ENCODE assay signal across 17 cellular contexts in genomic region chr6:117326396-117326795, GRCh38.
DNase-seq lines count a peak whose midpoint lies in the region.
"Had no signal": no experiment of that assay in that cellular context is flagged by ENCODE, and none has a peak within 500 bp of the region (broad histone marks: within the 10 kb centered on the region; RNA-seq: fewer than 3 reads in every experiment).

No MANE protein-coding gene starts in this region.

- H3K4me1 ChIP-seq in GM23248 (ENCODE audit: insufficient read depth): no peaks in the 10 kb centered on the region
- H3K4me1 ChIP-seq: BLaER1, Caco-2 had no signal

- in situ Hi-C loops in GM23248 (cut with MboI): no loop called here

- no peak overlapping the region for H3K4me3 ChIP-seq in GM23248
- H3K4me3 ChIP-seq: BLaER1, GM23338 had no signal

- H3K27ac Mint-ChIP-seq in activated T-helper 1 cell treated with anti-CD3 and anti-CD28 coated beads, Interleukin-12 subunit alpha, Interleukin-12 subunit beta, Interleukin-2, Interleukin-4 antibody, amounts not matched to agents 30 ng/mL and 10 ng/mL and 1 ng/mL, durations not matched to agents 14 hours and 24 hours and 36 hours: no peak overlapping the region
- H3K27ac Mint-ChIP-seq: CD8-positive, alpha-beta memory T cell; GM23338 had no signal

- H3K4me2 ChIP-seq in GM23248 (ENCODE audit: unreplicated experiment): no peak overlapping the region
- H3K4me2 ChIP-seq: BLaER1, GM23338 had no signal

- no peaks in the 10 kb centered on the region for H4K20me1 ChIP-seq in GM23248 (ENCODE audit: insufficient read depth)
- H4K20me1 ChIP-seq: BLaER1 had no signal

- no peaks in the 10 kb centered on the region for H3K9me3 ChIP-seq in GM23248 (ENCODE audit: low read depth)
- H3K9me3 ChIP-seq: BLaER1, Caco-2 had no signal

- WGBS in GM23248 (ENCODE audit: low coverage in 1 of 2, low lambda C conversion rate in 2 of 2, missing lambda C conversion rate in 2 of 2), 2 experiments: 6 to 13% methylated on average over 1 of the region's 1 CpG

- H3K27me3 ChIP-seq in GM23248 (replicated peaks; ENCODE audit: insufficient read depth): no peaks in the 10 kb centered on the region
- H3K27me3 ChIP-seq: BLaER1 had no signal

- intact Hi-C loops in activated T-helper 1 cell treated with anti-CD3 and anti-CD28 coated beads, Interleukin-12 subunit alpha, Interleukin-12 subunit beta, Interleukin-2, Interleukin-4 antibody, amounts not matched to agents 30 ng/mL and 10 ng/mL and 1 ng/mL, durations not matched to agents 14 hours and 24 hours and 36 hours (cut with micrococcal nuclease): no loop called here

- H3K36me3 Mint-ChIP-seq in activated T-helper 1 cell treated with anti-CD3 and anti-CD28 coated beads, Interleukin-12 subunit alpha, Interleukin-12 subunit beta, Interleukin-2, Interleukin-4 antibody, amounts not matched to agents 30 ng/mL and 10 ng/mL and 1 ng/mL, durations not matched to agents 14 hours and 24 hours and 36 hours (ENCODE audit: low read depth): no peaks in the 10 kb centered on the region
- H3K36me3 Mint-ChIP-seq: CD8-positive, alpha-beta memory T cell had no signal

- DNase-seq in GM23248 (peak; percentile 21), M059J (ENCODE audit: low read depth) (peak; percentile 22), RPMI7951 (ENCODE audit: low read depth) (peak; percentile 19), myocyte (ENCODE audit: low read depth) (peak; percentile 26), kidney glomerular epithelial cell (lab: John Stamatoyannopoulos, UW) (no peak), activated T-cell treated with anti-CD3 and anti-CD28 coated beads for 4 hours (no peak), iPS-NIHi11 (ENCODE audit: low spot score) (no peak)
- DNase-seq in activated T-helper 1 cell treated with anti-CD3 and anti-CD28 coated beads, Interleukin-12 subunit alpha, Interleukin-12 subunit beta, Interleukin-2, Interleukin-4 antibody, amounts not matched to agents 30 ng/mL and 10 ng/mL and 1 ng/mL, durations not matched to agents 14 hours and 24 hours and 36 hours (ENCODE audit: low spot score): no peak
- DNase-seq: 8988T; AML-193; Caco-2; CD8-positive, alpha-beta memory T cell; DND-41; H7; IMR-90 had no signal

- no peaks in the 10 kb centered on the region for H3K4me1 Mint-ChIP-seq in activated T-helper 1 cell treated with anti-CD3 and anti-CD28 coated beads, Interleukin-12 subunit alpha, Interleukin-12 subunit beta, Interleukin-2, Interleukin-4 antibody, amounts not matched to agents 30 ng/mL and 10 ng/mL and 1 ng/mL, durations not matched to agents 14 hours and 24 hours and 36 hours (ENCODE audit: low read depth)
- H3K4me1 Mint-ChIP-seq: CD8-positive, alpha-beta memory T cell had no signal

- H3K27me3 Mint-ChIP-seq in activated T-helper 1 cell treated with anti-CD3 and anti-CD28 coated beads, Interleukin-12 subunit alpha, Interleukin-12 subunit beta, Interleukin-2, Interleukin-4 antibody, amounts not matched to agents 30 ng/mL and 10 ng/mL and 1 ng/mL, durations not matched to agents 14 hours and 24 hours and 36 hours (ENCODE audit: insufficient read depth): no peaks in the 10 kb centered on the region

- no peaks in the 10 kb centered on the region for H3K36me3 ChIP-seq in GM23248 (ENCODE audit: low read depth)
- H3K36me3 ChIP-seq: BLaER1 had no signal

- H3K79me2 ChIP-seq in GM23248 (ENCODE audit: insufficient read depth): no peaks in the 10 kb centered on the region

- no peaks in the 10 kb centered on the region for H3K9me3 Mint-ChIP-seq in activated T-helper 1 cell treated with anti-CD3 and anti-CD28 coated beads, Interleukin-12 subunit alpha, Interleukin-12 subunit beta, Interleukin-2, Interleukin-4 antibody, amounts not matched to agents 30 ng/mL and 10 ng/mL and 1 ng/mL, durations not matched to agents 14 hours and 24 hours and 36 hours
- H3K9me3 Mint-ChIP-seq: GM23338 had no signal

- no peak overlapping the region for H3K27ac ChIP-seq in GM23248
- H3K27ac ChIP-seq: BLaER1 had no signal

- H2AFZ ChIP-seq in GM23248: no peak overlapping the region
- H2AFZ ChIP-seq: GM23338 had no signal

- H3K9ac ChIP-seq in GM23248: no peak overlapping the region
- H3K9ac ChIP-seq: BLaER1 had no signal

- no peak overlapping the region for H3K4me3 Mint-ChIP-seq in activated T-helper 1 cell treated with anti-CD3 and anti-CD28 coated beads, Interleukin-12 subunit alpha, Interleukin-12 subunit beta, Interleukin-2, Interleukin-4 antibody, amounts not matched to agents 30 ng/mL and 10 ng/mL and 1 ng/mL, durations not matched to agents 14 hours and 24 hours and 36 hours
- H3K4me3 Mint-ChIP-seq: CD8-positive, alpha-beta memory T cell; GM23338 had no signal

- no peaks in the 10 kb centered on the region for H3F3A ChIP-seq in GM23248 (ENCODE audit: insufficient read depth)

- H3K9me2 ChIP-seq in GM23248 (ENCODE audit: insufficient read depth): no peaks in the 10 kb centered on the region

Comparison
In these comparisons a context has a peak if more than half of its experiments do, and no peak if none do; other contexts are left out.
1. DNase-seq: peak in GM23248 (single experiment), M059J (single experiment), RPMI7951 (single experiment) and myocyte (single experiment); none in kidney glomerular epithelial cell (single experiment), activated T-cell treated with anti-CD3 and anti-CD28 coated beads for 4 hours (single experiment), iPS-NIHi11 (single experiment) and activated T-helper 1 cell treated with anti-CD3 and anti-CD28 coated beads, Interleukin-12 subunit alpha, Interleukin-12 subunit beta, Interleukin-2, Interleukin-4 antibody, amounts not matched to agents 30 ng/mL and 10 ng/mL and 1 ng/mL, durations not matched to agents 14 hours and 24 hours and 36 hours (single experiment).